Comparison of ENCODE assay signal across 25 cellular contexts in the genomic region with DNA sequence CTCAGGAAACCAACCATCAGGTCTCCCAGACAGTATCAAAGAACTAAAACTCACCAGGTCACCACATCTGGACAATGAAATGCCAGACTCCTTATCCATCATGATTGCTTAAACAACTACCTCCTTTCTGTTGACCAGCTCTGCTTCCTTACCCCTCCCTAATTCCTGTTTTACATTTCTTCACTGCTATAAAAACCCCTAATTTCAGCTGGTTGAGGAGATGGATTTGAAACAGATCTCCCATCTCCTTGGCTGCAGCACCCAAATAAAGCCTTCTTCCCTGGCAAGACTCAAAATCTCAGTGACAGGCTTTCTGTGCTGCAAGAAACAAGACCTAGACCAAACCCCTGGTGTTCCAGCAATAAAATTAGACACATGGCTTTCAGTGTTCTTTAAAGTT. TPM values are rescaled to one million over a fixed set of nuclear protein-coding genes. Genes with fewer than 3 reads are reported as not detected.
DNase-seq lines count a peak whose midpoint lies in the region; FAIRE-seq and TF ChIP-seq lines count a peak whose summit lies in the region.
"Had no signal": no experiment of that assay in that cellular context is flagged by ENCODE, and none has a peak within 500 bp of the region (broad histone marks: within the 10 kb centered on the region; RNA-seq: fewer than 3 reads in every experiment).

No MANE protein-coding gene starts in this region.

- intact Hi-C loops in endothelial cell of umbilical vein (cut with micrococcal nuclease), result no loop called here

- no peaks in the 10 kb centered on the region for H3F3A ChIP-seq in Loucy (ENCODE audit: low read depth)

- dilution Hi-C loops in endothelial cell of umbilical vein (cut with MboI; ENCODE audit: extremely low pct_ligation_motif_present, low sequenced_read_pairs), result no loop called here

- H3K27ac ChIP-seq in HEK293 (ENCODE audit: extremely low read depth, low read depth, low read length) (no peak overlapping the region), endothelial cell of umbilical vein (ENCODE audit: insufficient read depth, low read depth, low read length) (no peak overlapping the region)
- H3K27ac ChIP-seq in effector memory CD4-positive, alpha-beta T cell (ENCODE audit: insufficient read depth, low read length, poor library complexity, severe bottlenecking), result no peak overlapping the region
- H3K27ac ChIP-seq: BLaER1 had no signal

- H3K27me3 ChIP-seq in Loucy (ENCODE audit: insufficient read depth, low read length, poor library complexity, severe bottlenecking) (no peaks in the 10 kb centered on the region), endothelial cell of umbilical vein (ENCODE audit: control insufficient read depth in 2 of 2, insufficient read depth in 2 of 2, low read length in 2 of 2) (no peaks in the 10 kb centered on the region)
- no peaks in the 10 kb centered on the region for H3K27me3 ChIP-seq in effector memory CD4-positive, alpha-beta T cell (replicated peaks; ENCODE audit: control insufficient read depth, insufficient read depth, low read length, poor library complexity, severe bottlenecking)
- H3K27me3 ChIP-seq: BLaER1 had no signal

- H3K79me2 ChIP-seq in Loucy (ENCODE audit: insufficient read depth, low read length) (no peaks in the 10 kb centered on the region), endothelial cell of umbilical vein (ENCODE audit: control insufficient read depth, insufficient read depth, low read length) (no peaks in the 10 kb centered on the region)

- no peak for DNase-seq in endothelial cell of umbilical vein (ENCODE audit: low read depth, low spot score)
- DNase-seq in effector memory CD4-positive, alpha-beta T cell, result no peak
- DNase-seq in NCI-H187 treated with DMSO at 0.1 percent for 48 hours (lab: John Stamatoyannopoulos, UW), result no peak
- DNase-seq: 8988T; ACHN; BE2C; C1 segment of cervical spinal cord; CD4-positive, alpha-beta memory T cell; CD4-positive, CD25-positive, alpha-beta regulatory T cell; CD8-positive, alpha-beta memory T cell; COR-L47; DMS 273 treated with DMSO at 0.1 percent for 48 hours; DMS153; DMS53; DMS79; DND-41; EL; GDM1 had no signal

- H2AFZ ChIP-seq in Loucy (ENCODE audit: low read length) (no peak overlapping the region), endothelial cell of umbilical vein (ENCODE audit: low read depth, low read length) (no peak overlapping the region)

- CTCF ChIA-PET in HEK293 (lab: Yijun Ruan, JAX) (interaction anchor here (0.7 to 1.0 kb wide), 2 partner anchors 14 to 51 kb away, joined by 3 read pairs; no protein-coding TSS in a partner anchor), endothelial cell of umbilical vein (lab: Charles Lee) (no interaction called here)

- H3K4me3 ChIP-seq in HEK293 (ENCODE audit: low read depth, low read length) (no peak overlapping the region), Loucy (ENCODE audit: low read length, poor library complexity, severe bottlenecking) (no peak overlapping the region), endothelial cell of umbilical vein (replicated peaks in 1 of 3; ENCODE audit: insufficient read depth in 1 of 3, low read depth in 1 of 3, low read length in 3 of 3) (no peak overlapping the region)
- H3K4me3 ChIP-seq in effector memory CD4-positive, alpha-beta T cell (ENCODE audit: insufficient read depth, low read depth, low read length, poor library complexity, severe bottlenecking), result no peak overlapping the region
- H3K4me3 ChIP-seq: BLaER1, GM12878 had no signal

- BruUV-seq in endothelial cell of umbilical vein (replicated peaks; lab: Mats Ljungman, UMichigan), result no TSS peak

- no peaks in the 10 kb centered on the region for H3K36me3 ChIP-seq in HEK293 (ENCODE audit: control insufficient read depth in 2 of 2, insufficient read depth in 1 of 2, low read length in 2 of 2)
- no peaks in the 10 kb centered on the region for H3K36me3 ChIP-seq in Loucy (ENCODE audit: insufficient read depth, low read length)
- no peaks in the 10 kb centered on the region for H3K36me3 ChIP-seq in endothelial cell of umbilical vein (ENCODE audit: control insufficient read depth in 2 of 2, extremely low read depth in 1 of 2, insufficient read depth in 2 of 2, low read length in 2 of 2)
- no peaks in the 10 kb centered on the region for H3K36me3 ChIP-seq in effector memory CD4-positive, alpha-beta T cell (ENCODE audit: control insufficient read depth, insufficient read depth, low read length)
- H3K36me3 ChIP-seq: BE2C, BLaER1 had no signal

- H3K4me1 ChIP-seq in HEK293 (ENCODE audit: control insufficient read depth, insufficient read depth, low read length) (no peaks in the 10 kb centered on the region), Loucy (ENCODE audit: insufficient read depth, low read length, poor library complexity, severe bottlenecking) (no peaks in the 10 kb centered on the region), endothelial cell of umbilical vein (ENCODE audit: control insufficient read depth, extremely low read depth, insufficient read depth, low read length) (peaks cover 9% of the 10 kb centered on the region)
- H3K4me1 ChIP-seq in effector memory CD4-positive, alpha-beta T cell (ENCODE audit: control insufficient read depth, insufficient read depth, low read length, poor library complexity, severe bottlenecking), result no peaks in the 10 kb centered on the region
- H3K4me1 ChIP-seq: BE2C, BLaER1 had no signal

- peak; percentile 47 for FAIRE-seq in endothelial cell of umbilical vein (lab: Jason Lieb, UNC)
- FAIRE-seq: A204.1, GM12878, GM12892, GM18507 had no signal

- no peaks in the 10 kb centered on the region for H3K9me2 ChIP-seq in Loucy (replicated peaks; ENCODE audit: low read depth, low read length)

- H3K9me3 ChIP-seq in HEK293 (ENCODE audit: control insufficient read depth, insufficient read depth, low read depth, low read length) (no peaks in the 10 kb centered on the region), Loucy (ENCODE audit: insufficient read depth, low read depth, low read length) (no peaks in the 10 kb centered on the region; the same call in 1 of the 2 replicates), endothelial cell of umbilical vein (replicated peaks; ENCODE audit: control insufficient read depth, insufficient read depth, low read length) (peaks cover 2% of the 10 kb centered on the region)
- H3K9me3 ChIP-seq in effector memory CD4-positive, alpha-beta T cell (ENCODE audit: control insufficient read depth, low read length), result no peaks in the 10 kb centered on the region

- TF ChIP-seq CTCF in HEK293 (tag by site-specific recombination; IDR thresholded peaks at IDR 0.05) (no peak), Loucy (conservative IDR thresholded peaks at IDR 0.05; ENCODE audit: low read length) (no peak), endothelial cell of umbilical vein (IDR thresholded peaks at IDR 0.05; ENCODE audit: extremely low read depth in 1 of 2, insufficient read depth in 1 of 2, low read depth in 1 of 2, low read length in 2 of 2) (no peak)

- no peaks in the 10 kb centered on the region for H3K9me1 ChIP-seq in endothelial cell of umbilical vein (replicated peaks; ENCODE audit: control insufficient read depth, extremely low read depth, insufficient read depth, low read length)

- no peaks in the 10 kb centered on the region for H4K20me1 ChIP-seq in Loucy (ENCODE audit: insufficient read depth, low read length, poor library complexity, severe bottlenecking)
- H4K20me1 ChIP-seq in endothelial cell of umbilical vein (replicated peaks; ENCODE audit: control insufficient read depth, extremely low read depth, insufficient read depth, low read length), result no peaks in the 10 kb centered on the region
- H4K20me1 ChIP-seq: BLaER1 had no signal

- H3K9ac ChIP-seq in Loucy (ENCODE audit: low read depth, low read length, poor library complexity, severe bottlenecking) (no peak overlapping the region), endothelial cell of umbilical vein (replicated peaks; ENCODE audit: extremely low read depth, insufficient read depth, low read length) (no peak overlapping the region)
- H3K9ac ChIP-seq: BLaER1 had no signal

- TF ChIP-seq POLR2A in endothelial cell of umbilical vein (IDR thresholded peaks at IDR 0.05; ENCODE audit: low read depth, low read length), result no peak

- POLR2A ChIA-PET in HEK293 (lab: Yijun Ruan, JAX) (interaction anchor here (0.6 kb wide), 1 partner anchor 255 kb away, joined by 3 read pairs; no protein-coding TSS in a partner anchor), endothelial cell of umbilical vein (lab: Charles Lee) (no interaction called here)

- H3K4me2 ChIP-seq in Loucy (ENCODE audit: low read depth, low read length, poor library complexity, severe bottlenecking) (peak overlapping the region; percentile 32), endothelial cell of umbilical vein (ENCODE audit: insufficient read depth, low read length) (no peak overlapping the region)
- H3K4me2 ChIP-seq: BLaER1 had no signal

TF ChIP-seq in HEK293, 187 proteins besides CTCF, POLR2A, EP300 and RAD21:
- peak; percentile 73 for TF ChIP-seq SETDB1 (IDR thresholded peaks at IDR 0.05; ENCODE audit: insufficient read length, low read length)
- no peak for TF ChIP-seq ZNF585B (tag by site-specific recombination; IDR thresholded peaks at IDR 0.05)

TF ChIP-seq in endothelial cell of umbilical vein, 7 proteins besides CTCF, POLR2A, EP300 and RAD21 (continues in another document):
- TF ChIP-seq GATA2 (IDR thresholded peaks at IDR 0.05; ENCODE audit: insufficient read depth, insufficient read length, low read depth, low read length), result no peak
- no peak for TF ChIP-seq MYC (IDR thresholded peaks at IDR 0.05; ENCODE audit: low read depth, low read length)

RNA-seq across cellular contexts. Expression of a gene that starts 40.3 kb away (rescaled TPM):
- total RNA-seq in endothelial cell of umbilical vein, result 0.32 and 0.62 TPM in 2 replicates
- polyA plus RNA-seq in endothelial cell of umbilical vein, result 0.29 and 0.41 TPM in 2 replicates
- polyA plus RNA-seq in endothelial cell of umbilical vein (2011; cell fraction: cytosol; rRNA removed), result 0.23 and 0.27 TPM in 2 replicates
- 1.9 and 2.3 TPM in 2 replicates for polyA plus RNA-seq in endothelial cell of umbilical vein (2011; cell fraction: nucleus; rRNA removed)
- 0.42 and 0.44 TPM in 2 replicates for polyA plus RNA-seq in endothelial cell of umbilical vein (2012)
- 0.51 and 0.78 TPM in 2 replicates for polyA minus RNA-seq in endothelial cell of umbilical vein
- polyA minus RNA-seq in endothelial cell of umbilical vein (2011; cell fraction: cytosol; rRNA and poly(A)+ RNA removed), result not detected
- polyA minus RNA-seq in endothelial cell of umbilical vein (2011; cell fraction: nucleus; rRNA and poly(A)+ RNA removed), result 0.87 and 0.91 TPM in 2 replicates

RNA-seq across cellular contexts. Expression of a gene that starts 54.8 kb away (rescaled TPM):
- total RNA-seq in endothelial cell of umbilical vein, result 47.7 and 50.1 TPM in 2 replicates
- 54.5 and 68.9 TPM in 2 replicates for polyA plus RNA-seq in endothelial cell of umbilical vein
- 56.2 and 64.2 TPM in 2 replicates for polyA plus RNA-seq in endothelial cell of umbilical vein (2011; cell fraction: cytosol; rRNA removed)
- 59.4 and 59.7 TPM in 2 replicates for polyA plus RNA-seq in endothelial cell of umbilical vein (2011; cell fraction: nucleus; rRNA removed)
- polyA plus RNA-seq in endothelial cell of umbilical vein (2012), result 44.9 and 45.1 TPM in 2 replicates
- polyA minus RNA-seq in endothelial cell of umbilical vein, result 55.8 and 60.5 TPM in 2 replicates
- polyA minus RNA-seq in endothelial cell of umbilical vein (2011; cell fraction: cytosol; rRNA and poly(A)+ RNA removed), result 27.8 TPM
- 26.4 and 31.4 TPM in 2 replicates for polyA minus RNA-seq in endothelial cell of umbilical vein (2011; cell fraction: nucleus; rRNA and poly(A)+ RNA removed)
